1 cellular context compared by ENCODE assay signal in the genomic region with DNA sequence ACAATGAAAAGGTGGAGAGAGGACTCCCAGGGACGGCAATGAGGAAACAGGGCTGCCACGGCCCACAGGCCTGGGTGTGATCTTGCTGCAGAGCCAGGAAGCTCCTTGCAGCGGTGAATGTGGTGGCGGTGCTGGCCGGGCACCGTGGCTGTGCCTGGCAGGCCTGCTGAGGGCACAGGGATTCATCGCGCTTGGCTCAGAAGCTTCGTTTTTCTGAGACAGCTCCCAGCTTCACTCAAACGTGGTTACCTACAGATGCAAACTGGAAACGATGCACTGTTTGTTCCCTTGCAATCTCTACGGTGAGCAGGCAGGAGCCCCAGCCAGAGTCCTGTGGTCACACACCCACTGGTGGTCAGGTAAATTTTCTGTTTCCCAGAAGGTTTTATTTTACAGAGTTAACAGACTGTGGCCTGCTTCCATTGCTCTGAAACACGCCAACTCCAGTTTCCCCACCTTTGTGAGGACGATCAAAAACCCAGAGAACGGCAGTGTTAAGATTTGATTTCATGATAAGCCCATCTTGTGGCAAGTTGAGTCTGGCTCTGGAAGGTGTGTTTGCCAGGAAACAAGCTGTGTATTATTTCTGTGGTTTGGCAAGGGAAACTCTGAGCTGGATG.
TF ChIP-seq lines count a peak whose summit lies in the region.

No MANE protein-coding gene starts in this region.

TF ChIP-seq in IMR-90, 13 proteins besides CTCF, POLR2A, EP300 and RAD21:
- TF ChIP-seq, protein P1, sequence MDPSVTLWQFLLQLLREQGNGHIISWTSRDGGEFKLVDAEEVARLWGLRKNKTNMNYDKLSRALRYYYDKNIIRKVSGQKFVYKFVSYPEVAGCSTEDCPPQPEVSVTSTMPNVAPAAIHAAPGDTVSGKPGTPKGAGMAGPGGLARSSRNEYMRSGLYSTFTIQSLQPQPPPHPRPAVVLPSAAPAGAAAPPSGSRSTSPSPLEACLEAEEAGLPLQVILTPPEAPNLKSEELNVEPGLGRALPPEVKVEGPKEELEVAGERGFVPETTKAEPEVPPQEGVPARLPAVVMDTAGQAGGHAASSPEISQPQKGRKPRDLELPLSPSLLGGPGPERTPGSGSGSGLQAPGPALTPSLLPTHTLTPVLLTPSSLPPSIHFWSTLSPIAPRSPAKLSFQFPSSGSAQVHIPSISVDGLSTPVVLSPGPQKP (IDR thresholded peaks at IDR 0.05; ENCODE audit: borderline replicate concordance, low read depth, low read length): no peak
- TF ChIP-seq MXI1 (IDR thresholded peaks at IDR 0.05; ENCODE audit: borderline replicate concordance, low read depth, low read length) (no peak), CEBPB (IDR thresholded peaks at IDR 0.05; ENCODE audit: low read depth, low read length) (no peak), FOS (IDR thresholded peaks at IDR 0.05; ENCODE audit: low read depth, low read length) (no peak), RFX5 (IDR thresholded peaks at IDR 0.05; ENCODE audit: low read depth, low read length) (no peak), RCOR1 (IDR thresholded peaks at IDR 0.05; ENCODE audit: insufficient replicate concordance, low read length) (no peak), BHLHE40 (IDR thresholded peaks at IDR 0.05; ENCODE audit: low read depth, low read length) (no peak), SMC3 (IDR thresholded peaks at IDR 0.05; ENCODE audit: low read depth, low read length) (no peak), CHD1 (IDR thresholded peaks at IDR 0.05; ENCODE audit: low read depth, low read length) (no peak), MAZ (IDR thresholded peaks at IDR 0.05; ENCODE audit: borderline replicate concordance, low read depth, low read length) (no peak), NFE2L2 (IDR thresholded peaks at IDR 0.05; ENCODE audit: low read depth, low read length) (no peak), MAFK (IDR thresholded peaks at IDR 0.05; ENCODE audit: low read depth, low read length) (no peak)
- TF ChIP-seq, protein P2, sequence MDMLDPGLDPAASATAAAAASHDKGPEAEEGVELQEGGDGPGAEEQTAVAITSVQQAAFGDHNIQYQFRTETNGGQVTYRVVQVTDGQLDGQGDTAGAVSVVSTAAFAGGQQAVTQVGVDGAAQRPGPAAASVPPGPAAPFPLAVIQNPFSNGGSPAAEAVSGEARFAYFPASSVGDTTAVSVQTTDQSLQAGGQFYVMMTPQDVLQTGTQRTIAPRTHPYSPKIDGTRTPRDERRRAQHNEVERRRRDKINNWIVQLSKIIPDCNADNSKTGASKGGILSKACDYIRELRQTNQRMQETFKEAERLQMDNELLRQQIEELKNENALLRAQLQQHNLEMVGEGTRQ (IDR thresholded peaks at IDR 0.05; ENCODE audit: low read depth, low read length): no peak
